Comparison of ENCODE assay signal across 14 cellular contexts in the genomic region with DNA sequence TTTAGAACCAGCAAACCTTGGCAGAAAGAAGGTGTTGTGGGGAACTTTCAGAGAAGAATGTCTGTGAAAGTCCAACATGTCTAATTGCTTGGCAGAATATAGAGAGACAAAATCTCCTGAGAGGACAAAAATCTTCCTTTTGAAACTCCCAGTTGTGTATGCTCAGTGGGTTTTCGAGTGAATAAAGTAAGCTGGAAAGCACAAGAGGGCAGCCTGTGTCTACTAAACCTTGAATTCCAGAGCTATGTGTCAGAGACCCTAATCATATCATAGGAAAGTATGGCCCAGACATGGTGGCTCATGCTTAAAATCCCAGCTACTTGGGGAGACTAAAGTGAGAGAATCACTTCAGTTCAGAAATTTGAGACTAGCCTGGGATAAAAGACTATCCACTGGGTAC.
A peak's percentile ranks its signal among the peaks of the same experiment; 100 is the strongest.
DNase-seq lines count a peak whose midpoint lies in the region; ATAC-seq, FAIRE-seq and TF ChIP-seq lines count a peak whose summit lies in the region.
"Had no signal": no experiment of that assay in that cellular context is flagged by ENCODE, and none has a peak within 500 bp of the region (broad histone marks: within the 10 kb centered on the region; RNA-seq: fewer than 3 reads in every experiment).

No MANE protein-coding gene starts in this region.

- no peaks in the 10 kb centered on the region for H3K36me3 ChIP-seq in breast epithelium

- no peaks in the 10 kb centered on the region for H3K4me1 ChIP-seq in breast epithelium

- CTCF ChIA-PET in MCF 10A (lab: Yijun Ruan, JAX) = interaction anchor here (0.7 to 0.8 kb wide), 2 partner anchors 16 to 37 kb away, joined by 4 to 5 read pairs; no protein-coding TSS in a partner anchor

- ATAC-seq in HG02973 (IDR thresholded peaks at IDR 0.05; ENCODE audit: unreplicated experiment) = no peak
- ATAC-seq: GM12878 had no signal

- intact Hi-C loops in MCF 10A (cut with micrococcal nuclease) = loop anchor here (2.0 to 10.0 kb wide), 3 partner anchors 152 to 1935 kb away; a partner anchor contains a TSS
- intact Hi-C loops in breast epithelium (cut with DNase I; ENCODE audit: low total_unique reads) = no loop called here
- intact Hi-C loops in lower leg skin (cut with DNase I; ENCODE audit: low total_unique reads) = no loop called here

- POLR2A ChIA-PET in MCF 10A (lab: Yijun Ruan, JAX) = no interaction called here

- TF ChIP-seq POLR2A in breast epithelium (IDR thresholded peaks at IDR 0.05) (no peak), lower leg skin (IDR thresholded peaks at IDR 0.05) (no peak)

- H3K27ac Mint-ChIP-seq in MCF 10A (ENCODE audit: low read depth, unreplicated experiment) = no peak overlapping the region
- H3K27ac Mint-ChIP-seq: activated T-helper 1 cell treated with anti-CD3 and anti-CD28 coated beads, Interleukin-12 subunit alpha, Interleukin-12 subunit beta, Interleukin-2, Interleukin-4 antibody, amounts not matched to agents 30 ng/mL and 10 ng/mL and 1 ng/mL, durations not matched to agents 14 hours and 24 hours and 36 hours; B cell had no signal

- H3K27me3 ChIP-seq in breast epithelium = no peaks in the 10 kb centered on the region

- H3K4me1 Mint-ChIP-seq in MCF 10A (ENCODE audit: insufficient read depth, unreplicated experiment) = no peaks in the 10 kb centered on the region
- H3K4me1 Mint-ChIP-seq: B cell had no signal

- 46 to 58% methylated on average over 1 of the region's 1 CpG for WGBS in lower leg skin, 2 donors

- H3K4me3 ChIP-seq in breast epithelium (no peak overlapping the region), lower leg skin (ENCODE audit: low read depth, poor library complexity, severe bottlenecking) (no peak overlapping the region)
- H3K4me3 ChIP-seq: GM12878 had no signal

- TF ChIP-seq CTCF in MCF 10A (IDR thresholded peaks at IDR 0.05; ENCODE audit: unreplicated experiment) (peak; percentile 16), breast epithelium (IDR thresholded peaks at IDR 0.05) (no peak), lower leg skin (IDR thresholded peaks at IDR 0.05) (no peak)

- no peaks in the 10 kb centered on the region for H3K9me3 Mint-ChIP-seq in MCF 10A (ENCODE audit: unreplicated experiment)
- H3K9me3 Mint-ChIP-seq: activated T-helper 1 cell treated with anti-CD3 and anti-CD28 coated beads, Interleukin-12 subunit alpha, Interleukin-12 subunit beta, Interleukin-2, Interleukin-4 antibody, amounts not matched to agents 30 ng/mL and 10 ng/mL and 1 ng/mL, durations not matched to agents 14 hours and 24 hours and 36 hours had no signal

- no peaks in the 10 kb centered on the region for H3K9me3 ChIP-seq in breast epithelium

- H3K27me3 Mint-ChIP-seq in MCF 10A (ENCODE audit: insufficient read depth, unreplicated experiment) = no peaks in the 10 kb centered on the region
- H3K27me3 Mint-ChIP-seq: B cell had no signal

- peak; percentile 43 for DNase-seq in MCF 10A (ENCODE audit: unreplicated experiment)
- DNase-seq in breast epithelium (ENCODE audit: low spot score in 2 of 2) = no peak
- DNase-seq in SW480 (ENCODE audit: low spot score) = peak; percentile 20
- peak; percentile 57 for DNase-seq in glomerular endothelial cell (ENCODE audit: extremely low read depth, low read depth, low spot score)
- peak; percentile 45 for DNase-seq in urothelium cell line (ENCODE audit: low spot score)
- DNase-seq in activated CD4-positive, alpha-beta T cell treated with anti-CD3 and anti-CD28 coated beads for 1 hour = no peak
- no peak for DNase-seq in lower leg skin (ENCODE audit: low spot score in 2 of 2)
- DNase-seq: NCI-H2107, T-helper 2 cell had no signal

- H3K36me3 Mint-ChIP-seq in MCF 10A (ENCODE audit: insufficient read depth, unreplicated experiment) = no peaks in the 10 kb centered on the region

- FAIRE-seq in urothelium cell line (lab: Jason Lieb, UNC) = no peak
- FAIRE-seq: endometrium, GM12878 had no signal

- no TSS peak for BruUV-seq in MCF 10A (replicated peaks; lab: Mats Ljungman, UMichigan)

- H3K27ac ChIP-seq in breast epithelium = no peak overlapping the region

- H3K4me3 Mint-ChIP-seq in MCF 10A (ENCODE audit: unreplicated experiment) = no peak overlapping the region
- H3K4me3 Mint-ChIP-seq: activated T-helper 1 cell treated with anti-CD3 and anti-CD28 coated beads, Interleukin-12 subunit alpha, Interleukin-12 subunit beta, Interleukin-2, Interleukin-4 antibody, amounts not matched to agents 30 ng/mL and 10 ng/mL and 1 ng/mL, durations not matched to agents 14 hours and 24 hours and 36 hours; B cell had no signal

Comparison
In these comparisons a context has a peak if more than half of its experiments do, and no peak if none do; other contexts are left out.
1. DNase-seq: peak in MCF 10A (single experiment), SW480 (single experiment), glomerular endothelial cell (single experiment) and urothelium cell line (single experiment); none in breast epithelium (0 of 2), activated CD4-positive, alpha-beta T cell treated with anti-CD3 and anti-CD28 coated beads for 1 hour (single experiment) and lower leg skin (0 of 2).